In the genomic region with DNA sequence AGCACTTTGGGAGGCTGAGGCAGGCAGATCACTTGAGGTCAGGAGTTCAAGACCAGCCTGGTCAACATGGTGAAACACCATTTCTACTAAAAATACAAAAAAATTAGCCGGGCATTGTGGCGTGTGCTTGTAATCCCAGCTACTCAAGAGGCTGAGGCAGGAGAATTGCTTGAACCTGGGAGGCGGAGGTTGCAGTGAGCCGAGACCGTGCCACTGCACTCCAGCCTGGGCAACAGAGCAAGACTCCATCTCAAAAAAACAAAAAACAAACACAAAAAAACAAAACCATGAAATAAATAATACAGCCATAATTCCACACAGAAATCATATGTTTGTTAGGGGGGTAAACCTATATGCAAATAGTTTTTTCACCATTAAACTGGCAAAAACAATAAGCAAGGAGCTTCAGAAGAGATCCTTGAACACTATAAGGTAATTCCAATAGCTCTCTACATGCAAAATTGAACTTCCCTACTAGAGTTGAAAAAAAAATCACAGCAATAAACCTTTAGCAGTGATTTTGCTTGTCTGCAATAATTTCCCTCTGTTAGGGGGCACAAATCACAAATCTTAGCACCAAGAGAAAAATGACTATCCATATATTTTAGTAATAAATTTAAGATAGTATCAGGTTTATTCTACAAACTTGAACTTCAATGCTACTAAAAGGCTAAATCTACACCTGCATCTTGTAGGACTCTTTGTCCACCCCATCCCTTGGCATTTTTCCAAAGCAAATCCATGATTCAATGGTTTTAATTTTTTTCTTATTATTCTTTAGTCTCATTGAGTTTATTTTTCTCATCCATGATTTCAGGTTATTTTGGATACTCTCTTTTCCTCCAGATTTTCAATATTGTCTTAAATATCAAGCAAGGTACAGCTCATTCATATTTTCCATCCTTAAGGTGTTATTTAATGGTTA, we compare ENCODE assay signal across 11 cellular contexts. TPM values are rescaled to one million over a fixed set of nuclear protein-coding genes. Genes with fewer than 3 reads are reported as not detected.
A peak's percentile ranks its signal among the peaks of the same experiment; 100 is the strongest.
DNase-seq lines count a peak whose midpoint lies in the region; TF ChIP-seq lines count a peak whose summit lies in the region.
"Had no signal": no experiment of that assay in that cellular context is flagged by ENCODE, and none has a peak within 500 bp of the region (broad histone marks: within the 10 kb centered on the region; RNA-seq: fewer than 3 reads in every experiment).

No MANE protein-coding gene starts in this region.

- no peaks in the 10 kb centered on the region for H3K9me3 Mint-ChIP-seq in activated CD4-positive, alpha-beta T cell treated with anti-CD3 and anti-CD28 coated beads, Interleukin-2, amount 10 ng/mL, durations not matched to agents 7 days and 5 days
- no peaks in the 10 kb centered on the region for H3K9me3 Mint-ChIP-seq in osteocyte (ENCODE audit: unreplicated experiment)

- no peak for DNase-seq in activated CD4-positive, alpha-beta T cell treated with anti-CD3 and anti-CD28 coated beads, Interleukin-2, amount 10 ng/mL, durations not matched to agents 7 days and 5 days
- DNase-seq in activated CD4-positive, alpha-beta T cell treated with anti-CD3 and anti-CD28 coated beads, Interleukin-2, amount 50 U/mL, for 48 hours: no peak
- DNase-seq in NCI-H1105 (lab: John Stamatoyannopoulos, UW) (peak; percentile 41), choroid plexus epithelial cell (ENCODE audit: low read depth) (peak; percentile 34), osteocyte (ENCODE audit: extremely low spot score, unreplicated experiment) (no peak), suprapubic skin (ENCODE audit: low spot score in 2 of 2) (no peak), SJCRH30 (no peak), NOMO-1 treated with dmso at 0.1 percent for 144 hours (lab: John Stamatoyannopoulos, UW; ENCODE audit: unreplicated experiment) (no peak)
- DNase-seq: activated effector memory CD4-positive, alpha-beta T cell treated with Interleukin-2 at 50 U/mL for 16 hours; islet precursor cell; NCI-H526 had no signal

- H3K27ac Mint-ChIP-seq in activated CD4-positive, alpha-beta T cell treated with anti-CD3 and anti-CD28 coated beads, Interleukin-2, amount 10 ng/mL, durations not matched to agents 7 days and 5 days: peak overlapping the region; percentile 13
- H3K27ac Mint-ChIP-seq in osteocyte (ENCODE audit: unreplicated experiment): peak overlapping the region; percentile 53

- TF ChIP-seq EP300 in suprapubic skin (IDR thresholded peaks at IDR 0.05): no peak

- H3K27ac ChIP-seq in suprapubic skin (no peak overlapping the region), SJCRH30 (no peak overlapping the region)

- no peaks in the 10 kb centered on the region for H3K27me3 Mint-ChIP-seq in activated CD4-positive, alpha-beta T cell treated with anti-CD3 and anti-CD28 coated beads, Interleukin-2, amount 10 ng/mL, durations not matched to agents 7 days and 5 days
- H3K27me3 Mint-ChIP-seq in osteocyte (ENCODE audit: unreplicated experiment): no peaks in the 10 kb centered on the region

- TF ChIP-seq CTCF in choroid plexus epithelial cell (conservative IDR thresholded peaks at IDR 0.05; ENCODE audit: low read depth, low read length) (no peak), osteocyte (IDR thresholded peaks at IDR 0.05) (no peak), suprapubic skin (IDR thresholded peaks at IDR 0.05) (no peak)

- POLR2A ChIA-PET in activated CD4-positive, alpha-beta T cell treated with anti-CD3 and anti-CD28 coated beads, Interleukin-2, amount 10 ng/mL, durations not matched to agents 7 days and 5 days (lab: Charles Lee): no interaction called here

- no peak for TF ChIP-seq POLR2A in suprapubic skin (IDR thresholded peaks at IDR 0.05)

- H3K4me3 Mint-ChIP-seq in activated CD4-positive, alpha-beta T cell treated with anti-CD3 and anti-CD28 coated beads, Interleukin-2, amount 10 ng/mL, durations not matched to agents 7 days and 5 days: no peak overlapping the region
- H3K4me3 Mint-ChIP-seq in osteocyte (ENCODE audit: unreplicated experiment): peak overlapping the region; percentile 3

- no peaks in the 10 kb centered on the region for H3K36me3 ChIP-seq in suprapubic skin
- H3K36me3 ChIP-seq in SJCRH30: peaks cover 23% of the 10 kb centered on the region

- peaks cover 49% of the 10 kb centered on the region for H3K36me3 Mint-ChIP-seq in activated CD4-positive, alpha-beta T cell treated with anti-CD3 and anti-CD28 coated beads, Interleukin-2, amount 10 ng/mL, durations not matched to agents 7 days and 5 days (ENCODE audit: low read depth)
- no peaks in the 10 kb centered on the region for H3K36me3 Mint-ChIP-seq in osteocyte (ENCODE audit: unreplicated experiment)

- H3K27me3 ChIP-seq in suprapubic skin (no peaks in the 10 kb centered on the region), SJCRH30 (no peaks in the 10 kb centered on the region)

- H3K4me3 ChIP-seq in choroid plexus epithelial cell (ENCODE audit: low read depth, low read length) (no peak overlapping the region), suprapubic skin (no peak overlapping the region), SJCRH30 (no peak overlapping the region)

- WGBS in suprapubic skin: 98% methylated on average over 5 of the region's 5 CpGs

- H3K9me3 ChIP-seq in suprapubic skin (no peaks in the 10 kb centered on the region), SJCRH30 (replicated peaks) (no peaks in the 10 kb centered on the region)

- H3K4me1 ChIP-seq in suprapubic skin: peaks cover 31% of the 10 kb centered on the region
- peaks cover 11% of the 10 kb centered on the region for H3K4me1 ChIP-seq in SJCRH30

- peaks cover 53% of the 10 kb centered on the region for H3K4me1 Mint-ChIP-seq in activated CD4-positive, alpha-beta T cell treated with anti-CD3 and anti-CD28 coated beads, Interleukin-2, amount 10 ng/mL, durations not matched to agents 7 days and 5 days
- H3K4me1 Mint-ChIP-seq in osteocyte (ENCODE audit: unreplicated experiment): peaks cover 44% of the 10 kb centered on the region

- CTCF ChIA-PET in activated CD4-positive, alpha-beta T cell treated with anti-CD3 and anti-CD28 coated beads, Interleukin-2, amount 10 ng/mL, durations not matched to agents 7 days and 5 days (lab: Charles Lee): no interaction called here

RNA-seq across cellular contexts. Expression of a gene that starts 3.9 kb away (rescaled TPM):
- 10 to 100 TPM; 25.3 to 29.2 TPM for total RNA-seq in activated CD4-positive, alpha-beta T cell treated with anti-CD3 and anti-CD28 coated beads, Interleukin-2, amount 10 ng/mL, durations not matched to agents 7 days and 5 days
- total RNA-seq in osteocyte (23.6 and 27.8 TPM in 2 replicates), suprapubic skin (10 to 100 TPM; 10.8 to 23.3 (median 12.4) TPM)
- total RNA-seq in SJCRH30 (2014; rRNA removed; shearing (Covaris generic)): 42.7 and 56.1 TPM in 2 replicates

Comparison
In these comparisons a context has a peak if more than half of its experiments do, and no peak if none do; other contexts are left out.
1. DNase-seq: peak in NCI-H1105 (single experiment) and choroid plexus epithelial cell (single experiment); none in activated CD4-positive, alpha-beta T cell treated with anti-CD3 and anti-CD28 coated beads, Interleukin-2, amount 10 ng/mL, durations not matched to agents 7 days and 5 days (single experiment), activated CD4-positive, alpha-beta T cell treated with anti-CD3 and anti-CD28 coated beads, Interleukin-2, amount 50 U/mL, for 48 hours (0 of 2), osteocyte (single experiment), suprapubic skin (0 of 2), SJCRH30 (0 of 2) and NOMO-1 treated with dmso at 0.1 percent for 144 hours (single experiment).